1 cellular context compared by ENCODE assay signal in genomic region chr5:150905312-150905683, GRCh38.
TF ChIP-seq lines count a peak whose summit lies in the region.

No MANE protein-coding gene starts in this region.

TF ChIP-seq in H1, 55 proteins besides CTCF, POLR2A, EP300 and RAD21:
- TF ChIP-seq RFX5 (IDR thresholded peaks at IDR 0.05; ENCODE audit: borderline replicate concordance, low read depth, low read length) (no peak), BACH1 (IDR thresholded peaks at IDR 0.05; ENCODE audit: low read length) (no peak), CEBPB (IDR thresholded peaks at IDR 0.05; ENCODE audit: low read depth, low read length) (no peak), ATF2 (IDR thresholded peaks at IDR 0.05; ENCODE audit: low read length) (no peak), MAX (IDR thresholded peaks at IDR 0.05) (no peak), SUZ12 (IDR thresholded peaks at IDR 0.05; ENCODE audit: low read length) (no peak), SAP30 (IDR thresholded peaks at IDR 0.05; ENCODE audit: insufficient read depth, insufficient replicate concordance, low read length) (no peak), CBX8 (IDR thresholded peaks at IDR 0.05; ENCODE audit: borderline replicate concordance, low read depth, low read length) (no peak), NRF1 (IDR thresholded peaks at IDR 0.05; ENCODE audit: low read depth, low read length) (no peak), FOSL1 (IDR thresholded peaks at IDR 0.05; ENCODE audit: insufficient read depth, low read depth, low read length) (no peak), E2F6 (IDR thresholded peaks at IDR 0.05) (0 out of 2 replicates have a peak, but pooled peaks have one; percentile 3), KDM5A (IDR thresholded peaks at IDR 0.05; ENCODE audit: low read length) (no peak), PHF8 (conservative IDR thresholded peaks at IDR 0.05; ENCODE audit: low read depth, low read length) (peak; percentile 17; the same call in 1 of the 2 replicates), TBP (IDR thresholded peaks at IDR 0.05; ENCODE audit: low read depth, low read length) (no peak; the same call in 1 of the 2 replicates)
